32 cellular contexts compared by ENCODE assay signal in the genomic region with DNA sequence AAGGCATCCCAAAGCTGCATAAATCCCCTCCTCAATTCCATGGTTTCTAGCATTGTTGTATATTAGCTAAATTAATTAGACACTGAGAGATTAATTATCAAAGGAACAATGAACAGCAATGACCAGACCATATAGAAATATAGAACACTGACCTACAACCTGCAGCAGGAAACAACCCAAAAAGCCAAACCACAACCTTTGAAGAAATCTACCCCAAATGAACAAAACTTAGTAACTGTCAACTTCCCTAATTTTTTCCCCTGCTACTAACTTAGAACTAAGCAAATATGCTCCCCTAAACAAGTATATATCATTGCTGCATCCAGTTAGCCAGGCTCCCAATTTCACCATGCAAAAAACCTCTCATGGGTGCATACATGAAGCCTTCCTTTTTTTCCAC.
DNase-seq lines count a peak whose midpoint lies in the region; ATAC-seq and TF ChIP-seq lines count a peak whose summit lies in the region.
"Had no signal": no experiment of that assay in that cellular context is flagged by ENCODE, and none has a peak within 500 bp of the region (broad histone marks: within the 10 kb centered on the region; RNA-seq: fewer than 3 reads in every experiment).

No MANE protein-coding gene starts in this region.

- BruUV-seq in OCI-LY7 (replicated peaks; lab: Mats Ljungman, UMichigan) = no TSS peak

- no peaks in the 10 kb centered on the region for H3K36me3 Mint-ChIP-seq in activated naive CD8-positive, alpha-beta T cell treated with anti-CD3 and anti-CD28 coated beads for 36 hours
- H3K36me3 Mint-ChIP-seq: activated naive CD8-positive, alpha-beta T cell; naive B cell had no signal

- H3K4me1 ChIP-seq in DOHH2 (ENCODE audit: control insufficient read depth, low read length) = peaks cover 46% of the 10 kb centered on the region
- H3K4me1 ChIP-seq in OCI-LY7 (ENCODE audit: insufficient read depth, low read length, poor library complexity, severe bottlenecking) = peaks cover 37% of the 10 kb centered on the region
- H3K4me1 ChIP-seq: breast epithelium, right lobe of liver, vagina had no signal

- ATAC-seq in GM19372 (IDR thresholded peaks at IDR 0.05; ENCODE audit: low read depth, unreplicated experiment) = peak; percentile 59
- peak; percentile 47 for ATAC-seq in HG02884 (IDR thresholded peaks at IDR 0.05; ENCODE audit: unreplicated experiment)
- ATAC-seq in GM18861 (IDR thresholded peaks at IDR 0.05; ENCODE audit: unreplicated experiment) = no peak
- ATAC-seq: activated CD4-positive, alpha-beta T cell treated with anti-CD3 and anti-CD28 coated beads for 36 hours; activated CD8-positive, alpha-beta T cell treated with anti-CD3 and anti-CD28 coated beads for 36 hours; heart left ventricle; K562; left ventricle myocardium superior; right lobe of liver had no signal

- H3K4me3 Mint-ChIP-seq in activated naive CD8-positive, alpha-beta T cell treated with anti-CD3 and anti-CD28 coated beads for 36 hours = no peak overlapping the region
- H3K4me3 Mint-ChIP-seq: activated CD4-positive, alpha-beta T cell treated with anti-CD3 and anti-CD28 coated beads for 36 hours; activated CD8-positive, alpha-beta T cell treated with anti-CD3 and anti-CD28 coated beads for 36 hours; activated naive CD8-positive, alpha-beta T cell; CD4-positive, alpha-beta T cell had no signal

- H3K9me2 ChIP-seq in DOHH2 (replicated peaks; ENCODE audit: control insufficient read depth, low read length) = no peaks in the 10 kb centered on the region
- H3K9me2 ChIP-seq in OCI-LY7 (ENCODE audit: insufficient read depth, low read length) = peaks cover 5% of the 10 kb centered on the region; the same call in 1 of the 2 replicates

- no peaks in the 10 kb centered on the region for H3K9me3 ChIP-seq in DOHH2 (ENCODE audit: control insufficient read depth, insufficient read depth, low read length)
- H3K9me3 ChIP-seq in OCI-LY7 (ENCODE audit: low read length) = peaks cover 7% of the 10 kb centered on the region; the same call in 1 of the 2 replicates
- H3K9me3 ChIP-seq: breast epithelium, heart left ventricle, right lobe of liver, tibial artery, vagina had no signal

- H3K79me2 ChIP-seq in DOHH2 (ENCODE audit: control insufficient read depth, low read length) (no peaks in the 10 kb centered on the region), OCI-LY7 (ENCODE audit: insufficient read depth, low read depth, low read length) (no peaks in the 10 kb centered on the region)

- peaks cover 7% of the 10 kb centered on the region for H3F3A ChIP-seq in DOHH2 (ENCODE audit: control insufficient read depth, insufficient read depth)

- CTCF ChIA-PET in OCI-LY7 (lab: Charles Lee; ENCODE audit: unreplicated experiment) = interaction anchor here (0.7 kb wide), 1 partner anchor 265 kb away, joined by 3 read pairs; no protein-coding TSS in a partner anchor

- H3K27me3 Mint-ChIP-seq in activated naive CD8-positive, alpha-beta T cell treated with anti-CD3 and anti-CD28 coated beads for 36 hours = peaks cover 4% of the 10 kb centered on the region
- H3K27me3 Mint-ChIP-seq: activated CD4-positive, alpha-beta T cell treated with anti-CD3 and anti-CD28 coated beads for 36 hours; activated CD8-positive, alpha-beta T cell treated with anti-CD3 and anti-CD28 coated beads for 36 hours; activated naive CD8-positive, alpha-beta T cell; CD4-positive, alpha-beta T cell; naive B cell; progenitor cell of endocrine pancreas had no signal

- H2AFZ ChIP-seq in OCI-LY7 (ENCODE audit: low read length) = peak overlapping the region; percentile 99; the same call in 1 of the 2 replicates

- H3K27ac Mint-ChIP-seq in activated naive CD8-positive, alpha-beta T cell treated with anti-CD3 and anti-CD28 coated beads for 36 hours = no peak overlapping the region
- H3K27ac Mint-ChIP-seq: activated CD4-positive, alpha-beta T cell treated with anti-CD3 and anti-CD28 coated beads for 36 hours; activated CD8-positive, alpha-beta T cell treated with anti-CD3 and anti-CD28 coated beads for 36 hours; activated naive CD8-positive, alpha-beta T cell; CD4-positive, alpha-beta T cell had no signal

- no peaks in the 10 kb centered on the region for H3K27me3 ChIP-seq in DOHH2 (ENCODE audit: control insufficient read depth, low read length)
- H3K27me3 ChIP-seq: breast epithelium, heart left ventricle, right lobe of liver, tibial artery, vagina had no signal

- H3K4me2 ChIP-seq in DOHH2 (ENCODE audit: low read length) = peak overlapping the region; percentile 43
- H3K4me2 ChIP-seq in OCI-LY7 (ENCODE audit: low read length) = peak overlapping the region; percentile 41

- no peak overlapping the region for H3K27ac ChIP-seq in DOHH2 (ENCODE audit: low read depth, low read length)
- H3K27ac ChIP-seq in OCI-LY7 (ENCODE audit: low read depth, low read length, poor library complexity, severe bottlenecking) = no peak overlapping the region
- H3K27ac ChIP-seq: breast epithelium, dorsolateral prefrontal cortex, right lobe of liver, tibial artery, vagina had no signal

- H3K4me3 ChIP-seq in DOHH2 (ENCODE audit: low read length) (peak overlapping the region; percentile 1; the same call in 1 of the 2 replicates), OCI-LY7 (ENCODE audit: low read depth, low read length, poor library complexity, severe bottlenecking) (no peak overlapping the region)
- H3K4me3 ChIP-seq: breast epithelium, dorsolateral prefrontal cortex, heart left ventricle, K562, right lobe of liver, tibial artery, vagina had no signal

- POLR2A ChIA-PET in OCI-LY7 (lab: Charles Lee) = interaction anchor here (0.8 to 4.9 kb wide), 13 partner anchors 9 to 164 kb away, joined by 3 to 66 read pairs (median 8); no protein-coding TSS in a partner anchor

- H3K36me3 ChIP-seq in DOHH2 (ENCODE audit: control insufficient read depth, low read length) = no peaks in the 10 kb centered on the region
- H3K36me3 ChIP-seq in OCI-LY7 (ENCODE audit: insufficient read depth, low read length) = no peaks in the 10 kb centered on the region
- H3K36me3 ChIP-seq: breast epithelium, heart left ventricle, right lobe of liver, tibial artery, vagina had no signal

- no peaks in the 10 kb centered on the region for H4K20me1 ChIP-seq in DOHH2 (ENCODE audit: control insufficient read depth, insufficient read depth, low read depth, low read length)
- H4K20me1 ChIP-seq in OCI-LY7 (ENCODE audit: insufficient read depth, low read length) = no peaks in the 10 kb centered on the region

- H3K9me3 Mint-ChIP-seq in activated naive CD8-positive, alpha-beta T cell treated with anti-CD3 and anti-CD28 coated beads for 36 hours = no peaks in the 10 kb centered on the region

- H3K4me1 Mint-ChIP-seq in activated naive CD8-positive, alpha-beta T cell treated with anti-CD3 and anti-CD28 coated beads for 36 hours = no peaks in the 10 kb centered on the region
- H3K4me1 Mint-ChIP-seq: activated CD4-positive, alpha-beta T cell treated with anti-CD3 and anti-CD28 coated beads for 36 hours had no signal

- intact Hi-C loops in OCI-LY7 (cut with micrococcal nuclease; ENCODE audit: unreplicated experiment) = no loop called here

- peak; percentile 29 for DNase-seq in OCI-LY7 (ENCODE audit: low spot score)
- no peak for DNase-seq in activated naive CD8-positive, alpha-beta T cell treated with anti-CD3 and anti-CD28 coated beads for 36 hours
- DNase-seq in GF-D8 (lab: John Stamatoyannopoulos, UW) = no peak
- no peak for DNase-seq in NCI-H226
- DNase-seq: activated CD4-positive, alpha-beta T cell treated with anti-CD3 and anti-CD28 coated beads for 36 hours; activated CD8-positive, alpha-beta T cell treated with anti-CD3 and anti-CD28 coated beads for 36 hours; AML-193; anterior cingulate cortex; CD4-positive, alpha-beta T cell; DND-41; dorsolateral prefrontal cortex; foreskin melanocyte; HCEC 1CT; heart left ventricle; left ventricle myocardium superior; naive B cell; NCI-H1417 treated with DMSO at 0.1 percent for 48 hours; NCI-H2029 treated with DMSO at 0.1 percent for 48 hours; NCI-H524 treated with DMSO at 0.1 percent for 48 hours; right lobe of liver; SHP77 treated with DMSO at 0.1 percent for 48 hours; T-helper 9 cell; tibial artery had no signal

- TF ChIP-seq CTCF in DOHH2 (IDR thresholded peaks at IDR 0.05; ENCODE audit: low read depth, low read length, poor library complexity, severe bottlenecking) (no peak), OCI-LY7 (conservative IDR thresholded peaks at IDR 0.05; ENCODE audit: low read length) (no peak)
